8 cellular contexts compared by ENCODE assay signal in genomic region chr19:45607071-45608029, GRCh38. TPM values are rescaled to one million over a fixed set of nuclear protein-coding genes. Genes with fewer than 3 reads are reported as not detected.
A peak's percentile ranks its signal among the peaks of the same experiment; 100 is the strongest.
DNase-seq lines count a peak whose midpoint lies in the region; ATAC-seq, FAIRE-seq and TF ChIP-seq lines count a peak whose summit lies in the region.

No MANE protein-coding gene starts in this region.

- H3K36me3 ChIP-seq in neuronal stem cell (replicated peaks in 1 of 2; ENCODE audit: control insufficient read depth in 2 of 2, insufficient read depth in 2 of 2, low read length in 2 of 2): peaks cover 2% of the 10 kb centered on the region in 2 donors
- peaks cover 0 to 33% of the 10 kb centered on the region in 2 donors for H3K36me3 ChIP-seq in vagina

- H3K27ac ChIP-seq in neuronal stem cell (replicated peaks; ENCODE audit: low read length): no peak overlapping the region
- H3K27ac ChIP-seq in vagina: peak overlapping the region; percentile 24

- peaks cover 0 to 11% (median 7%) of the 10 kb centered on the region in 3 experiments for H3K27me3 ChIP-seq in neuronal stem cell (ENCODE audit: control insufficient read depth in 3 of 3, insufficient read depth in 3 of 3, low read depth in 1 of 3, low read length in 3 of 3)
- peaks cover 1% of the 10 kb centered on the region for H3K27me3 ChIP-seq in vagina

- no peak overlapping the region for H2BK120ac ChIP-seq in neuronal stem cell (ENCODE audit: low read depth, low read length)

- DNase-seq in C1 segment of cervical spinal cord (lab: John Stamatoyannopoulos, UW) (peak in 12 of 14 donors; percentile 7 to 75 (median 53)), HFFc6 (peak; percentile 60), RCC 7860 (ENCODE audit: low spot score) (peak; percentile 33), globus pallidus (ENCODE audit: low spot score) (peak; percentile 61), neuronal stem cell (ENCODE audit: low spot score) (peak; percentile 71), vagina (ENCODE audit: extremely low spot score in 2 of 2) (no peak), GM19240 (ENCODE audit: insufficient read length, low spot score) (no peak)
- peak; percentile 42 to 70 for DNase-seq in activated naive CD4-positive, alpha-beta T cell treated with anti-CD3 and anti-CD28 coated beads, Interleukin-2, amount 50 U/mL, for 72 hours (ENCODE audit: low spot score in 2 of 2)

- H3K4me3 Mint-ChIP-seq in HFFc6: peak overlapping the region; percentile 65

- H3K27me3 Mint-ChIP-seq in HFFc6 (ENCODE audit: insufficient read depth): peaks cover 6% of the 10 kb centered on the region; the same call in 1 of the 2 replicates

- no CpG with 5 or more reads among the region's 28 CpGs for WGBS in neuronal stem cell (ENCODE audit: extremely low coverage in 2 of 2, insufficient read length in 2 of 2, insufficient replicate concordance in 1 of 2), 2 donors

- H3K4me2 ChIP-seq in neuronal stem cell (ENCODE audit: insufficient read depth, low read length, poor library complexity, severe bottlenecking): peak overlapping the region; percentile 63

- H2BK12ac ChIP-seq in neuronal stem cell (ENCODE audit: low read length): peak overlapping the region; percentile 59

- H4K91ac ChIP-seq in neuronal stem cell (ENCODE audit: low read depth, low read length, poor library complexity): no peak overlapping the region

- peak overlapping the region; percentile 80 for H3K27ac Mint-ChIP-seq in HFFc6
- H3K27ac Mint-ChIP-seq in activated naive CD4-positive, alpha-beta T cell treated with anti-CD3 and anti-CD28 coated beads, Interleukin-2, amount 50 U/mL, for 72 hours: peak overlapping the region; percentile 87 to 92

- H2BK15ac ChIP-seq in neuronal stem cell (ENCODE audit: low read length): peak overlapping the region; percentile 17

- H3K4ac ChIP-seq in neuronal stem cell (ENCODE audit: low read length): no peak overlapping the region

- ATAC-seq in activated naive CD4-positive, alpha-beta T cell treated with anti-CD3 and anti-CD28 coated beads, Interleukin-2, amount 50 U/mL, for 72 hours: peak in 1 of 2 donors; percentile 76

- H2AFZ ChIP-seq in neuronal stem cell (ENCODE audit: low read length): peak overlapping the region; percentile 95

- H3K4me3 ChIP-seq in neuronal stem cell (ENCODE audit: low read length in 2 of 2) (peak overlapping the region; percentile 8 to 27), vagina (peak overlapping the region in 1 of 2 donors; percentile 41)

- H3K18ac ChIP-seq in neuronal stem cell (ENCODE audit: low read length): peak overlapping the region; percentile 96

- intact Hi-C loops in vagina (cut with DNase I): loop anchor here (5.0 kb wide), 1 partner anchor 35 kb away; no protein-coding TSS in a partner anchor

- H4K8ac ChIP-seq in neuronal stem cell (ENCODE audit: low read depth, low read length): peak overlapping the region; percentile 44

- H3K9me3 ChIP-seq in neuronal stem cell (replicated peaks in 1 of 2; ENCODE audit: control insufficient read depth in 2 of 2, insufficient read depth in 1 of 2, low read depth in 1 of 2, low read length in 2 of 2) (no peaks in the 10 kb centered on the region), vagina (no peaks in the 10 kb centered on the region)

- peak; percentile 93 for TF ChIP-seq CTCF in HFFc6 (IDR thresholded peaks at IDR 0.05)
- TF ChIP-seq CTCF in vagina (IDR thresholded peaks at IDR 0.05): peak; percentile 55 to 75 (median 74)

- H3K4me1 ChIP-seq in neuronal stem cell (ENCODE audit: control insufficient read depth in 2 of 2, insufficient read depth in 1 of 2, low read depth in 1 of 2, low read length in 2 of 2) (peaks cover 6 to 8% of the 10 kb centered on the region in 2 donors), vagina (peaks cover 11% of the 10 kb centered on the region)

- peak overlapping the region; percentile 90 for H2AK5ac ChIP-seq in neuronal stem cell (ENCODE audit: low read depth, low read length)

- H3K9me3 Mint-ChIP-seq in HFFc6: no peaks in the 10 kb centered on the region
- H3K9me3 Mint-ChIP-seq in activated naive CD4-positive, alpha-beta T cell treated with anti-CD3 and anti-CD28 coated beads, Interleukin-2, amount 50 U/mL, for 72 hours: peaks cover 0 to 9% of the 10 kb centered on the region in 2 donors

- no peak overlapping the region for H3K14ac ChIP-seq in neuronal stem cell (ENCODE audit: low read length)

- H3K23ac ChIP-seq in neuronal stem cell (ENCODE audit: low read depth, low read length, poor library complexity): no peak overlapping the region

- H3K36me3 Mint-ChIP-seq in HFFc6 (ENCODE audit: low read depth): peaks cover 14% of the 10 kb centered on the region
- peaks cover 11 to 35% of the 10 kb centered on the region in 2 donors for H3K36me3 Mint-ChIP-seq in activated naive CD4-positive, alpha-beta T cell treated with anti-CD3 and anti-CD28 coated beads, Interleukin-2, amount 50 U/mL, for 72 hours

- no peak for FAIRE-seq in RCC 7860 (lab: Jason Lieb, UNC)

- no peak for TF ChIP-seq POLR2A in vagina (IDR thresholded peaks at IDR 0.05)

- peaks cover 10% of the 10 kb centered on the region for H3K4me1 Mint-ChIP-seq in HFFc6 (ENCODE audit: low read depth)

- H3K9ac ChIP-seq in neuronal stem cell (ENCODE audit: low read depth, low read length, poor library complexity): peak overlapping the region; percentile 87

- no peaks in the 10 kb centered on the region for H3K79me1 ChIP-seq in neuronal stem cell (ENCODE audit: low read depth, low read length)

- peak overlapping the region; percentile 78 for H2BK5ac ChIP-seq in neuronal stem cell (ENCODE audit: low read length)

RNA-seq across cellular contexts. Expression of gene GPR4, which starts 5.3 kb away (rescaled TPM):
- 10 to 100 TPM in 4 of 6 experiments, 1 to 10 TPM in 2; 3.7 to 16.8 (median 13.3) TPM for total RNA-seq in HFFc6 (2021; fragmentation: NEBNext Ultra II Directional; extraction: Animal tissue kit (Norgen Biotek cat#: 25700))
- total RNA-seq in activated naive CD4-positive, alpha-beta T cell treated with anti-CD3 and anti-CD28 coated beads, Interleukin-2, amount 50 U/mL, for 72 hours: under 1 TPM in 1 of 2 donors, not detected in 1; 0.09 TPM
- 0.04 TPM for polyA plus RNA-seq in neuronal stem cell (2013, experiment 1 of 2)
- 0.06 TPM for polyA plus RNA-seq in neuronal stem cell (2013, experiment 2 of 2)
- total RNA-seq in vagina: 3.4 TPM

RNA-seq across cellular contexts. Expression of gene OPA3, which starts 22.7 kb away (rescaled TPM):
- total RNA-seq in HFFc6 (2021; fragmentation: NEBNext Ultra II Directional; extraction: Animal tissue kit (Norgen Biotek cat#: 25700)): 10 to 100 TPM; 13.3 to 15.5 (median 14.3) TPM
- total RNA-seq in activated naive CD4-positive, alpha-beta T cell treated with anti-CD3 and anti-CD28 coated beads, Interleukin-2, amount 50 U/mL, for 72 hours: 10 to 100 TPM; 16.6 to 16.7 TPM
- polyA plus RNA-seq in neuronal stem cell (2013, experiment 1 of 2): 6.8 TPM
- polyA plus RNA-seq in neuronal stem cell (2013, experiment 2 of 2): 7.3 TPM
- total RNA-seq in vagina: 6.6 TPM

RNA-seq across cellular contexts. Expression of gene EML2, which starts 31.8 kb away (rescaled TPM):
- total RNA-seq in HFFc6 (2021; fragmentation: NEBNext Ultra II Directional; extraction: Animal tissue kit (Norgen Biotek cat#: 25700)): 10 to 100 TPM; 57.8 to 71.2 (median 64.7) TPM
- total RNA-seq in activated naive CD4-positive, alpha-beta T cell treated with anti-CD3 and anti-CD28 coated beads, Interleukin-2, amount 50 U/mL, for 72 hours: 100 to 1,000 TPM; 142 to 161 TPM
- 8.1 TPM for polyA plus RNA-seq in neuronal stem cell (2013, experiment 1 of 2)
- polyA plus RNA-seq in neuronal stem cell (2013, experiment 2 of 2): 8.1 TPM
- total RNA-seq in vagina: 74.9 TPM

Comparison
In these comparisons a context has a peak if more than half of its experiments do, and no peak if none do; other contexts are left out.
1. DNase-seq: peak in C1 segment of cervical spinal cord (12 of 14), HFFc6 (single experiment), RCC 7860 (single experiment), activated naive CD4-positive, alpha-beta T cell treated with anti-CD3 and anti-CD28 coated beads, Interleukin-2, amount 50 U/mL, for 72 hours (2 of 2), globus pallidus (single experiment) and neuronal stem cell (single experiment); none in vagina (0 of 2) and GM19240 (single experiment).